8 cellular contexts compared by ENCODE assay signal in genomic region chr1:121092329-121092968, GRCh38.
DNase-seq lines count a peak whose midpoint lies in the region; ATAC-seq and TF ChIP-seq lines count a peak whose summit lies in the region.
"Not testable (repeated sequence)": the region's sequence is repeated elsewhere in the genome, so short reads cannot be mapped to it uniquely, and the experiment has no call there.

No MANE protein-coding gene starts in this region.

- H3K27ac Mint-ChIP-seq in activated CD8-positive, alpha-beta T cell treated with anti-CD3 and anti-CD28 coated beads for 36 hours; MCF 10A (ENCODE audit: low read depth, unreplicated experiment): not testable (repeated sequence)

- POLR2A ChIA-PET in activated CD8-positive, alpha-beta T cell treated with anti-CD3 and anti-CD28 coated beads for 36 hours (lab: Charles Lee); MCF 10A (lab: Yijun Ruan, JAX): not testable (repeated sequence)

- not testable (repeated sequence) for H3K27me3 ChIP-seq in RWPE2 (ENCODE audit: insufficient read depth, poor library complexity, severe bottlenecking); foreskin keratinocyte; left lung; aorta (ENCODE audit: control insufficient read depth in 1 of 2, insufficient read depth in 2 of 2, low read length in 1 of 2)

- H3K36me3 Mint-ChIP-seq in activated CD8-positive, alpha-beta T cell treated with anti-CD3 and anti-CD28 coated beads for 36 hours (ENCODE audit: low read depth); MCF 10A (ENCODE audit: insufficient read depth, unreplicated experiment): not testable (repeated sequence)

- not testable (repeated sequence) for H3K9me3 ChIP-seq in RWPE2 (ENCODE audit: severe bottlenecking); left lung; aorta (ENCODE audit: control insufficient read depth, low read length)

- not testable (repeated sequence) for H3K9me3 Mint-ChIP-seq in activated CD8-positive, alpha-beta T cell treated with anti-CD3 and anti-CD28 coated beads for 36 hours; MCF 10A (ENCODE audit: unreplicated experiment)

- DNase-seq in Kasumi-1 (lab: John Stamatoyannopoulos, UW) (peak; percentile 89), MCF 10A (ENCODE audit: unreplicated experiment) (peak; percentile 5), left lung (peak in 1 of 2 donors; percentile 40), aorta (peak in 1 of 2 donors; percentile 44)
- DNase-seq in RWPE2 (ENCODE audit: low spot score); activated CD8-positive, alpha-beta T cell treated with anti-CD3 and anti-CD28 coated beads for 36 hours; foreskin keratinocyte; sciatic nerve (ENCODE audit: low spot score): not testable (repeated sequence)

- not testable (repeated sequence) for H3K27ac ChIP-seq in RWPE2 (ENCODE audit: poor library complexity, severe bottlenecking); foreskin keratinocyte; aorta (ENCODE audit: low read depth in 1 of 2, low read length in 2 of 2)
- H3K27ac ChIP-seq in left lung = peak overlapping the region in 1 of 2 donors; percentile 71

- not testable (repeated sequence) for H3K4me3 ChIP-seq in RWPE2 (ENCODE audit: severe bottlenecking); left lung; aorta (ENCODE audit: low read length in 2 of 2)

- not testable (repeated sequence) for H3K4me3 Mint-ChIP-seq in activated CD8-positive, alpha-beta T cell treated with anti-CD3 and anti-CD28 coated beads for 36 hours; MCF 10A (ENCODE audit: unreplicated experiment)

- peak; percentile 53 for ATAC-seq in RWPE2 (ENCODE audit: low read depth)
- ATAC-seq in activated CD8-positive, alpha-beta T cell treated with anti-CD3 and anti-CD28 coated beads for 36 hours = peak; percentile 18
- peak; percentile 55 for ATAC-seq in foreskin keratinocyte
- ATAC-seq in left lung = peak; percentile 56
- peak; percentile 83 for ATAC-seq in sciatic nerve
- ATAC-seq in aorta (ENCODE audit: low FRiP score) = peak; percentile 87

- 0 to 16% methylated on average over 2 of the region's 2 CpGs for WGBS in aorta, 2 donors

- not testable (repeated sequence) for H3K36me3 ChIP-seq in RWPE2 (ENCODE audit: low read depth); left lung; aorta (ENCODE audit: control insufficient read depth in 1 of 2, insufficient read depth in 2 of 2, low read length in 1 of 2)

- not testable (repeated sequence) for H3K4me1 ChIP-seq in RWPE2 (ENCODE audit: insufficient read depth, poor library complexity, severe bottlenecking); foreskin keratinocyte; left lung; aorta (ENCODE audit: control insufficient read depth in 1 of 2, insufficient read depth in 2 of 2, low read length in 2 of 2)

- H3K4me1 Mint-ChIP-seq in activated CD8-positive, alpha-beta T cell treated with anti-CD3 and anti-CD28 coated beads for 36 hours (ENCODE audit: low read depth); MCF 10A (ENCODE audit: insufficient read depth, unreplicated experiment): not testable (repeated sequence)

- intact Hi-C loops in activated CD8-positive, alpha-beta T cell treated with anti-CD3 and anti-CD28 coated beads for 36 hours (cut with micrococcal nuclease); MCF 10A (cut with micrococcal nuclease); left lung (cut with DNase I); sciatic nerve (cut with DNase I); aorta (cut with DNase I): not testable (repeated sequence)

- not testable (repeated sequence) for H3K27me3 Mint-ChIP-seq in activated CD8-positive, alpha-beta T cell treated with anti-CD3 and anti-CD28 coated beads for 36 hours; MCF 10A (ENCODE audit: insufficient read depth, unreplicated experiment)

- CTCF ChIA-PET in activated CD8-positive, alpha-beta T cell treated with anti-CD3 and anti-CD28 coated beads for 36 hours (lab: Charles Lee); MCF 10A (lab: Yijun Ruan, JAX): not testable (repeated sequence)

- BruUV-seq in MCF 10A (replicated peaks; lab: Mats Ljungman, UMichigan) = not testable (repeated sequence)

- not testable (repeated sequence) for TF ChIP-seq CTCF in RWPE2 (IDR thresholded peaks at IDR 0.05; ENCODE audit: poor library complexity, severe bottlenecking); activated CD8-positive, alpha-beta T cell treated with anti-CD3 and anti-CD28 coated beads for 36 hours (IDR thresholded peaks at IDR 0.05); MCF 10A (IDR thresholded peaks at IDR 0.05; ENCODE audit: unreplicated experiment); foreskin keratinocyte (conservative IDR thresholded peaks at IDR 0.05); left lung (IDR thresholded peaks at IDR 0.05)

Comparison
In these comparisons a context has a peak if more than half of its experiments do, and no peak if none do; other contexts are left out.
1. ATAC-seq: peak in every context shown above with its lines; median percentile 87 in aorta; 83 in sciatic nerve; 56 in left lung; 55 in foreskin keratinocyte; 53 in RWPE2; 18 in activated CD8-positive, alpha-beta T cell treated with anti-CD3 and anti-CD28 coated beads for 36 hours.